In the genomic region with DNA sequence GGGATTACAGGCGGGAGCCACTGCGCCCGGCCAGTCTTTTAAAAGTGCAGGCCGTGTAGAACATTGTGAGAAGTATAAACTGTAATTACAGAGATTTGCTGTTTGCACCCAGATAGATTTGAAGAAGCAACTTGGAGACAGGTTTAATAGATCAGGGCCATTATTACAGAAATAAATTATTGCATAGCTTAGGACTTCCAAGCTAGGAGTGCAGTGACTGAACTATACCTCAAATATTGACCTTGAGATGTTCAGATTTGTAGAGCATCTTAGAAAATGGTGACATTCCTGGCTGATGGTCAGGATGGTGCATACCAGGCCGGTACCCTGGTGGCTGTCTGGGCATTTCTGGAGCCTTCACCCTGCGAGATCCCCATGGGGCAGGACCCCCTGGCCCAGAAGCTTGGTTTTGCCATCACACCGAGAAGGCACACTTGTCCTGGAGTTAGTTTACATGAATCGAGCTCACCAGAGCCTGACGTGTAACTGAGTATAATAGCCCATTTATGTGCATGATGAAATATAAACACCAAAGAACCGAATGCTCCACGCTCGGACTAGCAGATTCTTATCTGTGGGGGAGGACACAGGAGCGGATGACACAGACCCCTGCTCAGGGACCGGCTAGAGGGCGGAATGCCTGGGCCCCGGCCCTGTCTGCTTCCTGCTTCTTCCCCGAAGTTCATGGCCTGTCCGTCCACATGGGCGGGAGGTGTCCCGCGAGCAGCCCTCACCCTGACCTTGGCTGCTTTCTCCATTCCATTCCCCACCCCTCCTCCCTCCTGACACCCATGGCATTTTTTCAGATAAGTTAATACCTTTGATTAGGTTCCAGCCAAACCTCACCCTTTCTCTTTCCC, we compare ENCODE assay signal across 10 cellular contexts. TPM values are rescaled to one million over a fixed set of nuclear protein-coding genes. Genes with fewer than 3 reads are reported as not detected.
DNase-seq lines count a peak whose midpoint lies in the region; ATAC-seq and TF ChIP-seq lines count a peak whose summit lies in the region.
"Had no signal": no experiment of that assay in that cellular context is flagged by ENCODE, and none has a peak within 500 bp of the region (broad histone marks: within the 10 kb centered on the region; RNA-seq: fewer than 3 reads in every experiment).

No MANE protein-coding gene starts in this region.

- H3K36me3 Mint-ChIP-seq in endodermal cell (ENCODE audit: low read depth) (peaks cover 4% of the 10 kb centered on the region), type B pancreatic cell (peaks cover 8% of the 10 kb centered on the region)
- H3K36me3 Mint-ChIP-seq: activated naive CD8-positive, alpha-beta T cell treated with anti-CD3 and anti-CD28 coated beads for 36 hours had no signal

- H3K18ac ChIP-seq in mesendoderm (ENCODE audit: low read length) = no peak overlapping the region

- 87 to 95% methylated on average over 15 to 21 of the region's 21 CpGs for WGBS in endodermal cell (ENCODE audit: insufficient coverage in 1 of 2, insufficient read length in 1 of 2), 2 experiments
- WGBS in mesendoderm (ENCODE audit: extremely low coverage, insufficient coverage, low lambda C conversion rate) = no CpG with 5 or more reads among the region's 21 CpGs

- no peak overlapping the region for H2BK5ac ChIP-seq in mesendoderm (ENCODE audit: low read length)

- H2BK120ac ChIP-seq in mesendoderm (ENCODE audit: low read depth, low read length) = no peak overlapping the region

- no peak overlapping the region for H3K4ac ChIP-seq in mesendoderm (ENCODE audit: low read depth, low read length)

- no peak overlapping the region for H3K23ac ChIP-seq in mesendoderm (ENCODE audit: low read length)

- peaks cover 19% of the 10 kb centered on the region for H3K4me1 ChIP-seq in endodermal cell (ENCODE audit: control insufficient read depth, insufficient read depth, low read length)
- peaks cover 2% of the 10 kb centered on the region for H3K4me1 ChIP-seq in mesendoderm (ENCODE audit: control insufficient read depth, low read depth, low read length)

- no peak for ATAC-seq in GM18867 (IDR thresholded peaks at IDR 0.05; ENCODE audit: unreplicated experiment)

- H3K4me3 ChIP-seq in endodermal cell (ENCODE audit: low read length) (no peak overlapping the region), mesendoderm (ENCODE audit: low read length) (no peak overlapping the region)

- H3K79me1 ChIP-seq in mesendoderm (ENCODE audit: low read length) = no peaks in the 10 kb centered on the region

- no peak overlapping the region for H2BK15ac ChIP-seq in mesendoderm (replicated peaks; ENCODE audit: low read depth)

- H3K4me3 Mint-ChIP-seq in endodermal cell = no peak overlapping the region
- H3K4me3 Mint-ChIP-seq in type B pancreatic cell = no peak overlapping the region
- H3K4me3 Mint-ChIP-seq: activated naive CD8-positive, alpha-beta T cell treated with anti-CD3 and anti-CD28 coated beads for 36 hours had no signal

- H3K4me1 Mint-ChIP-seq in endodermal cell (peaks cover 31% of the 10 kb centered on the region), type B pancreatic cell (ENCODE audit: unreplicated experiment) (peaks cover 18% of the 10 kb centered on the region)

- no peak for TF ChIP-seq CTCF in endodermal cell (conservative IDR thresholded peaks at IDR 0.05)
- no peak for TF ChIP-seq CTCF in type B pancreatic cell (conservative IDR thresholded peaks at IDR 0.05)

- H3K56ac ChIP-seq in mesendoderm (ENCODE audit: low read length) = no peak overlapping the region

- H3K27me3 ChIP-seq in endodermal cell (ENCODE audit: control insufficient read depth, insufficient read depth, low read length, poor library complexity, severe bottlenecking) = no peaks in the 10 kb centered on the region
- no peaks in the 10 kb centered on the region for H3K27me3 ChIP-seq in mesendoderm (ENCODE audit: insufficient read depth, low read length, poor library complexity)

- H3K36me3 ChIP-seq in endodermal cell (ENCODE audit: control insufficient read depth, insufficient read depth, low read length) (no peaks in the 10 kb centered on the region), mesendoderm (ENCODE audit: control insufficient read depth, insufficient read depth, low read length) (no peaks in the 10 kb centered on the region)

- H3K9me3 ChIP-seq in endodermal cell (ENCODE audit: control insufficient read depth, low read length) = no peaks in the 10 kb centered on the region

- peak overlapping the region; percentile 58 for H3K27ac Mint-ChIP-seq in endodermal cell
- H3K27ac Mint-ChIP-seq in type B pancreatic cell = peak overlapping the region; percentile 23
- H3K27ac Mint-ChIP-seq: activated naive CD8-positive, alpha-beta T cell treated with anti-CD3 and anti-CD28 coated beads for 36 hours had no signal

- no peaks in the 10 kb centered on the region for H3K27me3 Mint-ChIP-seq in endodermal cell (ENCODE audit: insufficient read depth)
- H3K27me3 Mint-ChIP-seq in type B pancreatic cell = no peaks in the 10 kb centered on the region
- H3K27me3 Mint-ChIP-seq: activated naive CD8-positive, alpha-beta T cell treated with anti-CD3 and anti-CD28 coated beads for 36 hours had no signal

- DNase-seq in endodermal cell (no peak), mesendoderm (peak; percentile 27), type B pancreatic cell (ENCODE audit: extremely low spot score, unreplicated experiment) (no peak), NCI-H748 (lab: John Stamatoyannopoulos, UW; ENCODE audit: unreplicated experiment) (no peak), COR-L47 (lab: John Stamatoyannopoulos, UW) (no peak)
- DNase-seq in activated T-cell treated with anti-CD3 and anti-CD28 coated beads, Interleukin-2, amount 50 U/mL, for 1 hour = no peak
- DNase-seq: activated naive CD8-positive, alpha-beta T cell treated with anti-CD3 and anti-CD28 coated beads for 36 hours; NCI-H226 had no signal

- no peak overlapping the region for H2AK5ac ChIP-seq in mesendoderm (ENCODE audit: low read length)

- no peaks in the 10 kb centered on the region for H3K79me2 ChIP-seq in mesendoderm (ENCODE audit: control insufficient read depth, insufficient read depth, low read length)

- H3K27ac ChIP-seq in endodermal cell (ENCODE audit: low read depth, low read length) (no peak overlapping the region), mesendoderm (ENCODE audit: low read depth, low read length) (no peak overlapping the region)

- H3K9me3 Mint-ChIP-seq in endodermal cell = no peaks in the 10 kb centered on the region
- H3K9me3 Mint-ChIP-seq in type B pancreatic cell = no peaks in the 10 kb centered on the region
- H3K9me3 Mint-ChIP-seq: activated naive CD8-positive, alpha-beta T cell treated with anti-CD3 and anti-CD28 coated beads for 36 hours had no signal

- no peak overlapping the region for H3K4me2 ChIP-seq in mesendoderm (ENCODE audit: low read length)

- no peak overlapping the region for H4K8ac ChIP-seq in mesendoderm (ENCODE audit: low read depth, low read length)

- H4K5ac ChIP-seq in mesendoderm (ENCODE audit: low read length) = no peak overlapping the region

- H3K9ac ChIP-seq in endodermal cell (ENCODE audit: extremely low read depth, low read length, poor library complexity, severe bottlenecking) (peak overlapping the region; percentile 15), mesendoderm (ENCODE audit: low read length) (no peak overlapping the region)

TF ChIP-seq in PFSK-1, 5 proteins besides CTCF, POLR2A, EP300 and RAD21 (continues in another document):
- TF ChIP-seq POLR2AphosphoS5 (IDR thresholded peaks at IDR 0.05; ENCODE audit: low read depth, low read length) = no peak
- TF ChIP-seq FOXP2 (optimal IDR thresholded peaks at IDR 0.05; ENCODE audit: borderline replicate concordance, extremely low read depth, extremely low read length, insufficient read depth) = peak; percentile 72
- TF ChIP-seq SIN3A (IDR thresholded peaks at IDR 0.05; ENCODE audit: borderline replicate concordance, insufficient read depth, low read length) = peak; percentile 17; the same call in 1 of the 2 replicates

RNA-seq across cellular contexts. Expression of gene CCDC40, which starts 32.1 kb away (rescaled TPM):
- polyA plus RNA-seq in PFSK-1 (2012; ENCODE audit: insufficient read length, low read depth) = 5.5 TPM
- total RNA-seq in endodermal cell (10 to 100 TPM; 21.7 to 38.9 TPM), type B pancreatic cell (ENCODE audit: low replicate concordance) (8.5 and 29.6 TPM in 2 replicates)
- polyA plus RNA-seq in endodermal cell (2013, experiment 1 of 2) = 16.3 TPM
- polyA plus RNA-seq in endodermal cell (2013, experiment 2 of 2) = 14.2 TPM
- polyA plus RNA-seq in mesendoderm (2013, experiment 1 of 2) = 1.8 TPM
- polyA plus RNA-seq in mesendoderm (2013, experiment 2 of 2) = 1.7 TPM

RNA-seq across cellular contexts. Expression of gene GAA, which starts 32.9 kb away (rescaled TPM):
- 237 TPM for polyA plus RNA-seq in PFSK-1 (2012; ENCODE audit: insufficient read length, low read depth)
- 10 to 100 TPM; 46.4 to 72.3 TPM for total RNA-seq in endodermal cell
- polyA plus RNA-seq in endodermal cell (2013, experiment 1 of 2) = 75.1 TPM
- 65.7 TPM for polyA plus RNA-seq in endodermal cell (2013, experiment 2 of 2)
- 8.0 TPM for polyA plus RNA-seq in mesendoderm (2013, experiment 1 of 2)
- 8.3 TPM for polyA plus RNA-seq in mesendoderm (2013, experiment 2 of 2)
- 37.7 and 40.7 TPM in 2 replicates for total RNA-seq in type B pancreatic cell (ENCODE audit: low replicate concordance)

RNA-seq across cellular contexts. Expression of gene TBC1D16, which starts 32.9 kb away (rescaled TPM):
- 60.0 TPM for polyA plus RNA-seq in PFSK-1 (2012; ENCODE audit: insufficient read length, low read depth)
- total RNA-seq in endodermal cell (100 to 1,000 TPM in 1 of 2 donors, 10 to 100 TPM in 1; 88.2 to 116 TPM), type B pancreatic cell (ENCODE audit: low replicate concordance) (35.5 and 71.9 TPM in 2 replicates)
- polyA plus RNA-seq in endodermal cell (2013, experiment 1 of 2) = 56.3 TPM
- polyA plus RNA-seq in endodermal cell (2013, experiment 2 of 2) = 53.8 TPM
- polyA plus RNA-seq in mesendoderm (2013, experiment 1 of 2) = 29.6 TPM
- 29.8 TPM for polyA plus RNA-seq in mesendoderm (2013, experiment 2 of 2)
